Comparison of ENCODE assay signal across 10 cellular contexts in genomic region chr17:38873646-38874380, GRCh38. TPM values are rescaled to one million over a fixed set of nuclear protein-coding genes. Genes with fewer than 3 reads are reported as not detected.
A peak's percentile ranks its signal among the peaks of the same experiment; 100 is the strongest.
DNase-seq lines count a peak whose midpoint lies in the region; ATAC-seq and TF ChIP-seq lines count a peak whose summit lies in the region.
"Had no signal": no experiment of that assay in that cellular context is flagged by ENCODE, and none has a peak within 500 bp of the region (broad histone marks: within the 10 kb centered on the region; RNA-seq: fewer than 3 reads in every experiment).

No MANE protein-coding gene starts in this region.

- in situ Hi-C loops in G401 (cut with HindIII; ENCODE audit: low sequenced_read_pairs): no loop called here

- peaks cover 17% of the 10 kb centered on the region for H3F3A ChIP-seq in SK-N-SH (replicated peaks; ENCODE audit: insufficient read depth)

- H3K27ac Mint-ChIP-seq in activated B cell treated with CpG ODN at 0.5 μM for 24 hours (peak overlapping the region; percentile 46), immature natural killer cell (peak overlapping the region; percentile 73 to 93 (median 86))

- H4K20me1 ChIP-seq in SK-N-SH (ENCODE audit: insufficient read depth): peaks cover 76% of the 10 kb centered on the region

- CTCF ChIA-PET in SK-N-SH (lab: Yijun Ruan, JAX) (interaction anchor here (1.1 to 1.4 kb wide), 2 partner anchors 50 to 370 kb away, joined by 3 read pairs; no protein-coding TSS in a partner anchor), activated B cell treated with CpG ODN at 0.5 μM for 24 hours (lab: Charles Lee) (no interaction called here)

- no peak overlapping the region for H2AFZ ChIP-seq in SK-N-SH (ENCODE audit: low read depth)

- DNase-seq in SK-N-SH (no peak), activated B cell treated with CpG ODN at 0.5 μM for 24 hours (no peak), immature natural killer cell (no peak), stomach (peak; percentile 43), G401 (ENCODE audit: low spot score) (no peak)
- DNase-seq: activated CD4-positive, alpha-beta T cell treated with anti-CD3 and anti-CD28 coated beads, Interleukin-2, amount 50 U/mL, for 4 hours; foreskin melanocyte had no signal

- peaks cover 40% of the 10 kb centered on the region for H3K36me3 Mint-ChIP-seq in activated B cell treated with CpG ODN at 0.5 μM for 24 hours (ENCODE audit: low read depth)
- H3K36me3 Mint-ChIP-seq in immature natural killer cell: no peaks in the 10 kb centered on the region

- H3K9me3 Mint-ChIP-seq in activated B cell treated with CpG ODN at 0.5 μM for 24 hours: no peaks in the 10 kb centered on the region
- H3K9me3 Mint-ChIP-seq in immature natural killer cell: no peaks in the 10 kb centered on the region

- TF ChIP-seq RAD21 in SK-N-SH (IDR thresholded peaks at IDR 0.05; ENCODE audit: low read length): no peak

- no peaks in the 10 kb centered on the region for H3K27me3 ChIP-seq in SK-N-SH (ENCODE audit: insufficient read depth)
- H3K27me3 ChIP-seq in stomach: no peaks in the 10 kb centered on the region

- no peak for ATAC-seq in SK-N-SH treated with all-trans-retinoic acid at 6 μM for 48 hours
- ATAC-seq in activated B cell treated with CpG ODN at 0.5 μM for 24 hours (ENCODE audit: low read depth): no peak
- ATAC-seq in HG03025 (IDR thresholded peaks at IDR 0.05; ENCODE audit: low FRiP score, unreplicated experiment): no peak
- no peak for ATAC-seq in HG02852 (IDR thresholded peaks at IDR 0.05; ENCODE audit: unreplicated experiment)

- H3K4me1 ChIP-seq in SK-N-SH (ENCODE audit: control insufficient read depth in 1 of 2, insufficient read depth in 2 of 2, low read depth in 1 of 2, low read length in 1 of 2) (peaks cover 34 to 39% of the 10 kb centered on the region in 2 experiments; a peak in 3 of 4 replicates), stomach (peaks cover 68 to 79% (median 78%) of the 10 kb centered on the region in 4 donors)

- peaks cover 83% of the 10 kb centered on the region for H3K4me1 Mint-ChIP-seq in activated B cell treated with CpG ODN at 0.5 μM for 24 hours
- peaks cover 80% of the 10 kb centered on the region in 2 donors for H3K4me1 Mint-ChIP-seq in immature natural killer cell

- no peak for TF ChIP-seq CTCF in SK-N-SH (IDR thresholded peaks at IDR 0.05)
- no peak for TF ChIP-seq CTCF in activated B cell treated with CpG ODN at 0.5 μM for 24 hours (IDR thresholded peaks at IDR 0.05)
- no peak for TF ChIP-seq CTCF in stomach (IDR thresholded peaks at IDR 0.05)

- intact Hi-C loops in activated B cell treated with CpG ODN at 0.5 μM for 24 hours (cut with micrococcal nuclease) (no loop called here), stomach (cut with DNase I; ENCODE audit: low total_unique reads) (no loop called here)

- H3K4me3 Mint-ChIP-seq in activated B cell treated with CpG ODN at 0.5 μM for 24 hours (no peak overlapping the region), immature natural killer cell (peak overlapping the region; percentile 42 to 99 (median 74))

- H3K27ac ChIP-seq in SK-N-SH (ENCODE audit: low read depth in 2 of 2, low read length in 1 of 2) (no peak overlapping the region; a peak in 1 of 4 replicates), stomach (peak overlapping the region; percentile 95 to 98 (median 97))

- H3K4me2 ChIP-seq in SK-N-SH: peak overlapping the region; percentile 95

- TF ChIP-seq POLR2A in stomach (IDR thresholded peaks at IDR 0.05): no peak

- H3K27me3 Mint-ChIP-seq in activated B cell treated with CpG ODN at 0.5 μM for 24 hours: no peaks in the 10 kb centered on the region
- H3K27me3 Mint-ChIP-seq in immature natural killer cell (ENCODE audit: low read depth in 3 of 3): peaks cover 10 to 21% (median 16%) of the 10 kb centered on the region in 3 donors

- TF ChIP-seq EP300 in SK-N-SH (IDR thresholded peaks at IDR 0.05; ENCODE audit: borderline replicate concordance in 1 of 2, low read depth in 1 of 2, low read length in 1 of 2): no peak
- TF ChIP-seq EP300 in stomach (IDR thresholded peaks at IDR 0.05): no peak

- H3K9me3 ChIP-seq in SK-N-SH: no peaks in the 10 kb centered on the region
- H3K9me3 ChIP-seq in stomach: no peaks in the 10 kb centered on the region

- H3K9me2 ChIP-seq in SK-N-SH: no peaks in the 10 kb centered on the region

- WGBS in SK-N-SH (ENCODE audit: low lambda C conversion rate): 61% methylated on average over 8 of the region's 8 CpGs
- 14 to 37% (median 35%) methylated on average over 5 to 8 of the region's 8 CpGs for WGBS in stomach, 5 donors

- POLR2A ChIA-PET in SK-N-SH (lab: Yijun Ruan, JAX): no interaction called here
- POLR2A ChIA-PET in activated B cell treated with CpG ODN at 0.5 μM for 24 hours (lab: Charles Lee): interaction anchor here (1.0 to 9.2 kb wide), 3 partner anchors 23 to 49 kb away, joined by 4 to 370 read pairs (median 256); partner anchors contain the start of genes CWC25 and RPL23

- H3K9ac ChIP-seq in SK-N-SH: peak overlapping the region; percentile 31; the same call in 1 of the 2 replicates

- H3K36me3 ChIP-seq in SK-N-SH (replicated peaks in 1 of 2; ENCODE audit: control insufficient read depth in 1 of 2, insufficient read depth in 2 of 2, low read length in 1 of 2) (peaks cover 10 to 21% of the 10 kb centered on the region in 2 experiments), stomach (peaks cover 10 to 27% (median 21%) of the 10 kb centered on the region in 4 donors)

- H3K79me2 ChIP-seq in SK-N-SH (ENCODE audit: insufficient read depth): peaks cover 89% of the 10 kb centered on the region

- H3K4me3 ChIP-seq in SK-N-SH (ENCODE audit: low read depth in 2 of 2, low read length in 1 of 2): no peak overlapping the region; a peak in 1 of 4 replicates
- peak overlapping the region in 3 of 4 donors; percentile 5 to 92 (median 91) for H3K4me3 ChIP-seq in stomach

TF ChIP-seq in SK-N-SH, 30 proteins besides CTCF, POLR2A, EP300 and RAD21 (continues in another document):
- TF ChIP-seq MAX (IDR thresholded peaks at IDR 0.05; ENCODE audit: low read depth) (no peak), PBX3 (IDR thresholded peaks at IDR 0.05) (no peak), FOSL2 (IDR thresholded peaks at IDR 0.05; ENCODE audit: borderline replicate concordance, low read depth) (no peak)

TF ChIP-seq in SK-N-SH treated with all-trans-retinoic acid at 6 μM for 48 hours, 23 proteins besides CTCF, POLR2A, EP300 and RAD21 (continues in another document):
- TF ChIP-seq CREB5 (CRISPR knock-in tag; IDR thresholded peaks at IDR 0.05; ENCODE audit: low read depth) (no peak), POU6F1 (CRISPR knock-in tag; IDR thresholded peaks at IDR 0.05; ENCODE audit: borderline replicate concordance, low read depth) (no peak), ZNF565 (CRISPR knock-in tag; conservative IDR thresholded peaks at IDR 0.05; ENCODE audit: low read depth) (no peak), ZC3H10 (CRISPR knock-in tag; IDR thresholded peaks at IDR 0.05) (no peak), ZNF8 (CRISPR knock-in tag; IDR thresholded peaks at IDR 0.05) (no peak)

RNA-seq across cellular contexts. Expression of gene LASP1, which starts 4.0 kb away (rescaled TPM):
- polyA plus RNA-seq in SK-N-SH (2012; rRNA removed): 79.7 and 102 TPM in 2 replicates
- 59.0 and 70.3 TPM in 2 replicates for polyA plus RNA-seq in SK-N-SH (2012; cell fraction: cytosol; rRNA removed)
- 88.9 and 142 TPM in 2 replicates for polyA plus RNA-seq in SK-N-SH (2012; cell fraction: nucleus; rRNA removed)
- total RNA-seq in activated B cell treated with CpG ODN at 0.5 μM for 24 hours: 117 and 127 TPM in 2 replicates
- polyA plus RNA-seq in immature natural killer cell: 100 to 1,000 TPM in 1 of 3 donors, 10 to 100 TPM in 2; 94.3 to 171 (median 96.5) TPM
- total RNA-seq in stomach: 100 to 1,000 TPM in 3 of 5 donors, 10 to 100 TPM in 2; 93.0 to 183 (median 107) TPM
- 100 to 1,000 TPM in 1 of 3 donors, 10 to 100 TPM in 2; 33.7 to 119 (median 94.3) TPM for polyA plus RNA-seq in stomach
- 136 and 141 TPM in 2 replicates for total RNA-seq in G401 (2014; rRNA removed; shearing (Covaris generic))

RNA-seq across cellular contexts. Expression of gene RPL23, which starts 20.3 kb away (rescaled TPM):
- polyA plus RNA-seq in SK-N-SH (2012; rRNA removed) (2,658 and 2,763 TPM in 2 replicates), immature natural killer cell (100 to 1,000 TPM; 285 to 713 (median 532) TPM), stomach (1,000 to 10,000 TPM; 3,318 to 3,359 (median 3,354) TPM)
- 3,488 and 4,696 TPM in 2 replicates for polyA plus RNA-seq in SK-N-SH (2012; cell fraction: cytosol; rRNA removed)
- 540 and 582 TPM in 2 replicates for polyA plus RNA-seq in SK-N-SH (2012; cell fraction: nucleus; rRNA removed)
- total RNA-seq in activated B cell treated with CpG ODN at 0.5 μM for 24 hours (2,652 and 3,293 TPM in 2 replicates), stomach (1,000 to 10,000 TPM in 1 of 5 donors, 100 to 1,000 TPM in 3, 10 to 100 TPM in 1; 89.8 to 1,949 (median 982) TPM)
- 1,883 and 2,158 TPM in 2 replicates for total RNA-seq in G401 (2014; rRNA removed; shearing (Covaris generic))

RNA-seq across cellular contexts. Expression of gene CWC25, which starts 48.7 kb away (rescaled TPM):
- polyA plus RNA-seq in SK-N-SH (2012; rRNA removed) (15.6 and 21.2 TPM in 2 replicates), immature natural killer cell (10 to 100 TPM in 1 of 3 donors, 1 to 10 TPM in 2; 4.3 to 11.1 (median 5.2) TPM), stomach (10 to 100 TPM in 2 of 3 donors, 1 to 10 TPM in 1; 5.9 to 38.8 (median 17.1) TPM)
- polyA plus RNA-seq in SK-N-SH (2012; cell fraction: cytosol; rRNA removed): 12.0 and 12.4 TPM in 2 replicates
- 63.5 and 64.6 TPM in 2 replicates for polyA plus RNA-seq in SK-N-SH (2012; cell fraction: nucleus; rRNA removed)
- total RNA-seq in activated B cell treated with CpG ODN at 0.5 μM for 24 hours (35.6 and 38.3 TPM in 2 replicates), stomach (100 to 1,000 TPM in 1 of 5 donors, 10 to 100 TPM in 4; 19.6 to 146 (median 48.7) TPM)
- 11.2 and 19.9 TPM in 2 replicates for total RNA-seq in G401 (2014; rRNA removed; shearing (Covaris generic))

Comparison
In these comparisons a context has a peak if more than half of its experiments do, and no peak if none do; other contexts are left out.
1. H3K27ac ChIP-seq: peak in stomach (5 of 5); none in SK-N-SH (0 of 2).
2. H3K4me3 ChIP-seq: peak in stomach (3 of 4); none in SK-N-SH (0 of 2).